Comparison of ENCODE assay signal across 12 cellular contexts in genomic region chr2:74566423-74567085, GRCh38. TPM values are rescaled to one million over a fixed set of nuclear protein-coding genes. Genes with fewer than 3 reads are reported as not detected.
A peak's percentile ranks its signal among the peaks of the same experiment; 100 is the strongest.
DNase-seq lines count a peak whose midpoint lies in the region; ATAC-seq and TF ChIP-seq lines count a peak whose summit lies in the region.
"Had no signal": no experiment of that assay in that cellular context is flagged by ENCODE, and none has a peak within 500 bp of the region (broad histone marks: within the 10 kb centered on the region; RNA-seq: fewer than 3 reads in every experiment).

No MANE protein-coding gene starts in this region.

- no peaks in the 10 kb centered on the region for H3K4me1 ChIP-seq in effector memory CD4-positive, alpha-beta T cell (ENCODE audit: control insufficient read depth, insufficient read depth, low read length, poor library complexity, severe bottlenecking)
- H3K4me1 ChIP-seq: upper lobe of left lung had no signal

- DNase-seq in activated T-cell treated with anti-CD3 and anti-CD28 coated beads, Interleukin-2, amount 50 U/mL, for 4 hours: no peak
- DNase-seq in activated T-cell treated with anti-CD3 and anti-CD28 coated beads for 4 hours (no peak), NB4 (ENCODE audit: low read depth) (peak; percentile 45), coronary artery (ENCODE audit: low spot score) (peak; percentile 22), NCI-H2081 treated with DMSO at 0.1 percent for 48 hours (lab: John Stamatoyannopoulos, UW) (no peak), NAMALWA (ENCODE audit: low spot score) (no peak)
- no peak for DNase-seq in stimulated activated effector memory CD8-positive, alpha-beta T cell treated with anti-CD3 and anti-CD28 coated beads, Interleukin-12 subunit alpha, Interleukin-12 subunit beta, amount 100 ng/mL, for 72 hours (ENCODE audit: low spot score in 2 of 2)
- no peak for DNase-seq in effector memory CD4-positive, alpha-beta T cell
- DNase-seq: Calu3, spleen, upper lobe of left lung had no signal

- H3K4me1 Mint-ChIP-seq in activated T-cell treated with anti-CD3 and anti-CD28 coated beads, Interleukin-2, amount 50 U/mL, for 4 hours (ENCODE audit: low read depth): peaks cover 6% of the 10 kb centered on the region
- peaks cover 32% of the 10 kb centered on the region for H3K4me1 Mint-ChIP-seq in stimulated activated effector memory CD8-positive, alpha-beta T cell treated with anti-CD3 and anti-CD28 coated beads, Interleukin-12 subunit alpha, Interleukin-12 subunit beta, amount 100 ng/mL, for 72 hours

- ATAC-seq in activated T-cell treated with anti-CD3 and anti-CD28 coated beads, Interleukin-2, amount 50 U/mL, for 4 hours: peak; percentile 56 to 64
- ATAC-seq in stimulated activated effector memory CD8-positive, alpha-beta T cell treated with anti-CD3 and anti-CD28 coated beads, Interleukin-12 subunit alpha, Interleukin-12 subunit beta, amount 100 ng/mL, for 72 hours: peak; percentile 60

- H3K4me3 ChIP-seq in NB4 (ENCODE audit: low read depth, low read length): no peak overlapping the region
- no peak overlapping the region for H3K4me3 ChIP-seq in coronary artery
- no peak overlapping the region for H3K4me3 ChIP-seq in effector memory CD4-positive, alpha-beta T cell (ENCODE audit: insufficient read depth, low read depth, low read length, poor library complexity, severe bottlenecking)
- H3K4me3 ChIP-seq: spleen, upper lobe of left lung had no signal

- peaks cover 3% of the 10 kb centered on the region for H3K27me3 ChIP-seq in effector memory CD4-positive, alpha-beta T cell (replicated peaks; ENCODE audit: control insufficient read depth, insufficient read depth, low read length, poor library complexity, severe bottlenecking)
- H3K27me3 ChIP-seq: spleen, upper lobe of left lung had no signal

- H3K27ac ChIP-seq in coronary artery: peak overlapping the region in 1 of 2 donors; percentile 7
- H3K27ac ChIP-seq in effector memory CD4-positive, alpha-beta T cell (ENCODE audit: insufficient read depth, low read length, poor library complexity, severe bottlenecking): no peak overlapping the region
- H3K27ac ChIP-seq: spleen, upper lobe of left lung, VCaP had no signal

- no peak for TF ChIP-seq POLR2A in NB4 (IDR thresholded peaks at IDR 0.05; ENCODE audit: extremely low read depth, insufficient read length)

- TF ChIP-seq CTCF in NB4 (IDR thresholded peaks at IDR 0.05; ENCODE audit: low read depth, low read length) (no peak), coronary artery (IDR thresholded peaks at IDR 0.05) (no peak)

- H3K4me3 Mint-ChIP-seq in activated T-cell treated with anti-CD3 and anti-CD28 coated beads, Interleukin-2, amount 50 U/mL, for 4 hours: no peak overlapping the region
- H3K4me3 Mint-ChIP-seq in stimulated activated effector memory CD8-positive, alpha-beta T cell treated with anti-CD3 and anti-CD28 coated beads, Interleukin-12 subunit alpha, Interleukin-12 subunit beta, amount 100 ng/mL, for 72 hours: peak overlapping the region; percentile 19

- H3K27ac Mint-ChIP-seq in stimulated activated effector memory CD8-positive, alpha-beta T cell treated with anti-CD3 and anti-CD28 coated beads, Interleukin-12 subunit alpha, Interleukin-12 subunit beta, amount 100 ng/mL, for 72 hours: no peak overlapping the region

- H3K9me3 ChIP-seq in effector memory CD4-positive, alpha-beta T cell (ENCODE audit: control insufficient read depth, low read length): no peaks in the 10 kb centered on the region
- H3K9me3 ChIP-seq: spleen, upper lobe of left lung had no signal

- H3K36me3 ChIP-seq in effector memory CD4-positive, alpha-beta T cell (ENCODE audit: control insufficient read depth, insufficient read depth, low read length): no peaks in the 10 kb centered on the region
- H3K36me3 ChIP-seq: spleen, upper lobe of left lung had no signal

- H3K9me3 Mint-ChIP-seq in activated T-cell treated with anti-CD3 and anti-CD28 coated beads, Interleukin-2, amount 50 U/mL, for 4 hours: no peaks in the 10 kb centered on the region
- no peaks in the 10 kb centered on the region for H3K9me3 Mint-ChIP-seq in stimulated activated effector memory CD8-positive, alpha-beta T cell treated with anti-CD3 and anti-CD28 coated beads, Interleukin-12 subunit alpha, Interleukin-12 subunit beta, amount 100 ng/mL, for 72 hours

- H3K36me3 Mint-ChIP-seq in activated T-cell treated with anti-CD3 and anti-CD28 coated beads, Interleukin-2, amount 50 U/mL, for 4 hours (ENCODE audit: insufficient read depth): no peaks in the 10 kb centered on the region
- H3K36me3 Mint-ChIP-seq in stimulated activated effector memory CD8-positive, alpha-beta T cell treated with anti-CD3 and anti-CD28 coated beads, Interleukin-12 subunit alpha, Interleukin-12 subunit beta, amount 100 ng/mL, for 72 hours: no peaks in the 10 kb centered on the region

- peaks cover 26% of the 10 kb centered on the region for H3K27me3 Mint-ChIP-seq in activated T-cell treated with anti-CD3 and anti-CD28 coated beads, Interleukin-2, amount 50 U/mL, for 4 hours (ENCODE audit: low read depth)

RNA-seq across cellular contexts. Expression of gene DOK1, which starts 12.0 kb away (rescaled TPM):
- total RNA-seq in activated T-cell treated with anti-CD3 and anti-CD28 coated beads, Interleukin-2, amount 50 U/mL, for 4 hours: 10 to 100 TPM; 24.1 to 27.9 (median 25.9) TPM

RNA-seq across cellular contexts. Expression of gene LOXL3, which starts 12.8 kb away (rescaled TPM):
- 1 to 10 TPM in 1 of 3 donors, under 1 TPM in 2; 0.49 to 1.0 (median 0.99) TPM for total RNA-seq in activated T-cell treated with anti-CD3 and anti-CD28 coated beads, Interleukin-2, amount 50 U/mL, for 4 hours

RNA-seq across cellular contexts. Expression of gene HTRA2, which starts 36.8 kb away (rescaled TPM):
- 10 to 100 TPM; 46.2 to 54.6 (median 50.5) TPM for total RNA-seq in activated T-cell treated with anti-CD3 and anti-CD28 coated beads, Interleukin-2, amount 50 U/mL, for 4 hours

RNA-seq across cellular contexts. Expression of gene AUP1, which starts 37.0 kb away (rescaled TPM):
- 100 to 1,000 TPM; 200 to 204 (median 203) TPM for total RNA-seq in activated T-cell treated with anti-CD3 and anti-CD28 coated beads, Interleukin-2, amount 50 U/mL, for 4 hours

RNA-seq across cellular contexts. Expression of gene DQX1, which starts 40.5 kb away (rescaled TPM):
- total RNA-seq in activated T-cell treated with anti-CD3 and anti-CD28 coated beads, Interleukin-2, amount 50 U/mL, for 4 hours: under 1 TPM; 0.28 to 0.34 (median 0.30) TPM

Comparison
In these comparisons a context has a peak if more than half of its experiments do, and no peak if none do; other contexts are left out.
1. DNase-seq: peak in NB4 (single experiment) and coronary artery (single experiment); none in activated T-cell treated with anti-CD3 and anti-CD28 coated beads, Interleukin-2, amount 50 U/mL, for 4 hours (single experiment), activated T-cell treated with anti-CD3 and anti-CD28 coated beads for 4 hours (single experiment), stimulated activated effector memory CD8-positive, alpha-beta T cell treated with anti-CD3 and anti-CD28 coated beads, Interleukin-12 subunit alpha, Interleukin-12 subunit beta, amount 100 ng/mL, for 72 hours (0 of 2), NCI-H2081 treated with DMSO at 0.1 percent for 48 hours (single experiment), effector memory CD4-positive, alpha-beta T cell (0 of 3) and NAMALWA (single experiment).